ENCODE assay signal across 8 cellular contexts in genomic region chr12:121038861-121039654, GRCh38. TPM values are rescaled to one million over a fixed set of nuclear protein-coding genes. Genes with fewer than 3 reads are reported as not detected.
DNase-seq lines count a peak whose midpoint lies in the region; ATAC-seq and TF ChIP-seq lines count a peak whose summit lies in the region.

A gene with protein sequence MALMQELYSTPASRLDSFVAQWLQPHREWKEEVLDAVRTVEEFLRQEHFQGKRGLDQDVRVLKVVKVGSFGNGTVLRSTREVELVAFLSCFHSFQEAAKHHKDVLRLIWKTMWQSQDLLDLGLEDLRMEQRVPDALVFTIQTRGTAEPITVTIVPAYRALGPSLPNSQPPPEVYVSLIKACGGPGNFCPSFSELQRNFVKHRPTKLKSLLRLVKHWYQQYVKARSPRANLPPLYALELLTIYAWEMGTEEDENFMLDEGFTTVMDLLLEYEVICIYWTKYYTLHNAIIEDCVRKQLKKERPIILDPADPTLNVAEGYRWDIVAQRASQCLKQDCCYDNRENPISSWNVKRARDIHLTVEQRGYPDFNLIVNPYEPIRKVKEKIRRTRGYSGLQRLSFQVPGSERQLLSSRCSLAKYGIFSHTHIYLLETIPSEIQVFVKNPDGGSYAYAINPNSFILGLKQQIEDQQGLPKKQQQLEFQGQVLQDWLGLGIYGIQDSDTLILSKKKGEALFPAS (minus strand): TSS chr12:121039246. CDS start chr12:121038971, 275 bp downstream.

- H3K36me3 Mint-ChIP-seq in naive thymus-derived CD8-positive, alpha-beta T cell = no peaks in the 10 kb centered on the region

- DNase-seq in AG04449 (ENCODE audit: low read depth, low spot score) (no peak), GM19238 (ENCODE audit: insufficient read length, low spot score) (peak; percentile 59), dorsolateral prefrontal cortex (no peak), vagina (ENCODE audit: extremely low spot score in 2 of 2) (no peak), NCI-H82 (lab: John Stamatoyannopoulos, UW) (no peak)
- DNase-seq in naive thymus-derived CD8-positive, alpha-beta T cell = peak; percentile 11 to 73 (median 46)

- H3K27ac Mint-ChIP-seq in naive thymus-derived CD8-positive, alpha-beta T cell = peak within 1 kb of the TSS; percentile 91 to 100 (median 95)

- peak within 1 kb of the TSS; percentile 93 to 99 (median 98) for H3K4me3 Mint-ChIP-seq in naive thymus-derived CD8-positive, alpha-beta T cell

- no peaks in the 10 kb centered on the region for H3K9me3 ChIP-seq in vagina

- H3K4me1 Mint-ChIP-seq in naive thymus-derived CD8-positive, alpha-beta T cell = peaks cover 17 to 49% (median 42%) of the 10 kb centered on the region in 4 donors

- CTCF ChIA-PET in AG04449 (lab: Yijun Ruan, JAX) = no interaction called here

- intact Hi-C loops in dorsolateral prefrontal cortex (cut with DNase I) = no loop called here
- intact Hi-C loops in vagina (cut with DNase I) = no loop called here

- peaks cover 12% of the 10 kb centered on the region for H3K4me1 ChIP-seq in vagina

- H3K27me3 Mint-ChIP-seq in naive thymus-derived CD8-positive, alpha-beta T cell = peaks cover 0 to 7% (median 1%) of the 10 kb centered on the region in 5 donors

- TF ChIP-seq CTCF in AG04449 (IDR thresholded peaks at IDR 0.05; ENCODE audit: insufficient read depth, low read length, missing control alignments) = no peak
- TF ChIP-seq CTCF in dorsolateral prefrontal cortex (IDR thresholded peaks at IDR 0.05 in 54 of 56, conservative IDR thresholded peaks at IDR 0.05 in 2 of 56; ENCODE audit: low read depth in 1 of 56, partially characterized antibody in 56 of 56) = no peak
- TF ChIP-seq CTCF in vagina (IDR thresholded peaks at IDR 0.05) = no peak

- TF ChIP-seq POLR2A in vagina (IDR thresholded peaks at IDR 0.05) = no peak

- peak; percentile 69 for ATAC-seq in HG03432 (IDR thresholded peaks at IDR 0.05; ENCODE audit: unreplicated experiment)
- ATAC-seq in activated CD4-positive, CD25-positive, alpha-beta regulatory T cell treated with anti-CD3 and anti-CD28 coated beads, Interleukin-2, amount 50 U/mL, for 24 hours = peak; percentile 42 to 52
- ATAC-seq in naive thymus-derived CD8-positive, alpha-beta T cell = peak; percentile 80 to 83

- H3K27ac ChIP-seq in dorsolateral prefrontal cortex (peak within 1 kb of the TSS in 10 of 59 donors; percentile 0 to 75 (median 52)), vagina (no peak within 1 kb of the TSS)

- H3K36me3 ChIP-seq in vagina = no peaks in the 10 kb centered on the region

- POLR2A ChIA-PET in AG04449 (lab: Yijun Ruan, JAX) = no interaction called here
- POLR2A ChIA-PET in naive thymus-derived CD8-positive, alpha-beta T cell (lab: Charles Lee) = interaction anchor here (1.1 to 1.3 kb wide), 3 partner anchors 19 to 23 kb away, joined by 3 to 5 read pairs (median 3); partner anchors contain the start of gene C12orf43

- H3K27me3 ChIP-seq in dorsolateral prefrontal cortex (peaks cover 0 to 9% (median 0%) of the 10 kb centered on the region in 45 donors), vagina (no peaks in the 10 kb centered on the region)

- peak within 1 kb of the TSS; percentile 26 for H3K4me3 ChIP-seq in AG04449 (ENCODE audit: low read depth, low read length)
- H3K4me3 ChIP-seq in dorsolateral prefrontal cortex = peak within 1 kb of the TSS; percentile 23 to 76 (median 52)
- peak within 1 kb of the TSS; percentile 38 to 46 for H3K4me3 ChIP-seq in vagina

- H3K9me3 Mint-ChIP-seq in naive thymus-derived CD8-positive, alpha-beta T cell = no peaks in the 10 kb centered on the region

RNA-seq across cellular contexts. Expression of the gene that starts here (rescaled TPM):
- total RNA-seq in dorsolateral prefrontal cortex (10 to 100 TPM in 1 of 120 experiments, 1 to 10 TPM in 14, under 1 TPM in 79, not detected in 26; 0.17 to 12.0 (median 0.60) TPM), vagina (0.98 TPM)
- 1 to 10 TPM; 1.6 to 1.9 TPM for total RNA-seq in naive thymus-derived CD8-positive, alpha-beta T cell
- polyA plus RNA-seq in naive thymus-derived CD8-positive, alpha-beta T cell = 10 to 100 TPM in 1 of 3 donors, 1 to 10 TPM in 2; 1.9 to 11.2 (median 3.0) TPM

Comparison
In these comparisons a context has a peak if more than half of its experiments do, and no peak if none do; other contexts are left out.
1. DNase-seq: peak in GM19238 (single experiment) and naive thymus-derived CD8-positive, alpha-beta T cell (10 of 10); none in AG04449 (single experiment), dorsolateral prefrontal cortex (0 of 10), vagina (0 of 2) and NCI-H82 (single experiment).
2. Peak in every context shown above with its lines, with median percentiles within 50 percentile points of each other: H3K4me3 ChIP-seq and ATAC-seq.